Comparison of ENCODE assay signal across 1 cellular context in the genomic region with DNA sequence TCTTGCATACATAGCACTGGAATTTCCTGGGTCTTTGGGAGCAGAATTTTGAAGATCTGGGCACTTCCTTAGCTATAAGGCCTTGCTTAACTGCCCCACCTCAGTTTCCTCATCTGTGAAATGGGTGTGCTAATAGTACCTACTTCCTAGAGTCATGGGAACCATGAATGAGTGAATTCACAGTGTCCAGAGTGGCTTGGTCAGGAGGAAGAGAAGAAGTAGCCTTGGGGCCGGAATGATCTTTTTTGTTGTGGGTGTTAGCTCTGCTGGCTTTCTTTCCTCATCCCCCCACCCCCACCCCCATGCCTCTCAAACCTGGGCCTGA.
TF ChIP-seq lines count a peak whose summit lies in the region.

No MANE protein-coding gene starts in this region.

TF ChIP-seq in K562, 482 proteins besides CTCF, POLR2A, EP300 and RAD21:
- no peak for TF ChIP-seq SREBF1 (IDR thresholded peaks at IDR 0.05; ENCODE audit: borderline replicate concordance, low read depth, low read length)
- peak in 1 of 2 experiments; percentile 55; a peak in 1 of 4 replicates for TF ChIP-seq HDAC1 (IDR thresholded peaks at IDR 0.05)
- TF ChIP-seq CBX1 (IDR thresholded peaks at IDR 0.05; ENCODE audit: low read depth) = peak; percentile 72; the same call in 1 of the 2 replicates
- peak; percentile 82 for TF ChIP-seq CHD4 (IDR thresholded peaks at IDR 0.05; ENCODE audit: insufficient read depth, insufficient replicate concordance, low read depth, low read length, poor library complexity, severe bottlenecking)
- TF ChIP-seq ZNF561 (CRISPR knock-in tag; conservative IDR thresholded peaks at IDR 0.05) = no peak
- TF ChIP-seq ZC3H8 (IDR thresholded peaks at IDR 0.05) = no peak
- TF ChIP-seq BCOR (IDR thresholded peaks at IDR 0.05) = peak; percentile 98
- TF ChIP-seq HDAC2 (IDR thresholded peaks at IDR 0.05) = peak; percentile 83
- no peak for TF ChIP-seq ZBTB17 (CRISPR knock-in tag; IDR thresholded peaks at IDR 0.05)
- TF ChIP-seq FOXA3 (CRISPR knock-in tag; conservative IDR thresholded peaks at IDR 0.05 in 1 of 2, IDR thresholded peaks at IDR 0.05 in 1 of 2) = peak in 1 of 2 experiments; percentile 31; a peak in 1 of 4 replicates
- TF ChIP-seq KAT7 (CRISPR knock-in tag; IDR thresholded peaks at IDR 0.05; ENCODE audit: borderline replicate concordance) = peak; percentile 50; the same call in 1 of the 2 replicates
- TF ChIP-seq PHF20 (IDR thresholded peaks at IDR 0.05; ENCODE audit: partially characterized antibody) = peak; percentile 36
- TF ChIP-seq FOXP1 (CRISPR knock-in tag; IDR thresholded peaks at IDR 0.05) = 0 out of 2 replicates have a peak, but pooled peaks have one; percentile 20
- TF ChIP-seq DACH1 (IDR thresholded peaks at IDR 0.05; ENCODE audit: partially characterized antibody) = peak; percentile 33
- TF ChIP-seq RBM25 (IDR thresholded peaks at IDR 0.05; ENCODE audit: low read depth, low read length, severe bottlenecking) = peak; percentile 99
- TF ChIP-seq NFE2L1 (tag; IDR thresholded peaks at IDR 0.05; ENCODE audit: borderline replicate concordance, low read depth) = no peak
- TF ChIP-seq, protein P1, sequence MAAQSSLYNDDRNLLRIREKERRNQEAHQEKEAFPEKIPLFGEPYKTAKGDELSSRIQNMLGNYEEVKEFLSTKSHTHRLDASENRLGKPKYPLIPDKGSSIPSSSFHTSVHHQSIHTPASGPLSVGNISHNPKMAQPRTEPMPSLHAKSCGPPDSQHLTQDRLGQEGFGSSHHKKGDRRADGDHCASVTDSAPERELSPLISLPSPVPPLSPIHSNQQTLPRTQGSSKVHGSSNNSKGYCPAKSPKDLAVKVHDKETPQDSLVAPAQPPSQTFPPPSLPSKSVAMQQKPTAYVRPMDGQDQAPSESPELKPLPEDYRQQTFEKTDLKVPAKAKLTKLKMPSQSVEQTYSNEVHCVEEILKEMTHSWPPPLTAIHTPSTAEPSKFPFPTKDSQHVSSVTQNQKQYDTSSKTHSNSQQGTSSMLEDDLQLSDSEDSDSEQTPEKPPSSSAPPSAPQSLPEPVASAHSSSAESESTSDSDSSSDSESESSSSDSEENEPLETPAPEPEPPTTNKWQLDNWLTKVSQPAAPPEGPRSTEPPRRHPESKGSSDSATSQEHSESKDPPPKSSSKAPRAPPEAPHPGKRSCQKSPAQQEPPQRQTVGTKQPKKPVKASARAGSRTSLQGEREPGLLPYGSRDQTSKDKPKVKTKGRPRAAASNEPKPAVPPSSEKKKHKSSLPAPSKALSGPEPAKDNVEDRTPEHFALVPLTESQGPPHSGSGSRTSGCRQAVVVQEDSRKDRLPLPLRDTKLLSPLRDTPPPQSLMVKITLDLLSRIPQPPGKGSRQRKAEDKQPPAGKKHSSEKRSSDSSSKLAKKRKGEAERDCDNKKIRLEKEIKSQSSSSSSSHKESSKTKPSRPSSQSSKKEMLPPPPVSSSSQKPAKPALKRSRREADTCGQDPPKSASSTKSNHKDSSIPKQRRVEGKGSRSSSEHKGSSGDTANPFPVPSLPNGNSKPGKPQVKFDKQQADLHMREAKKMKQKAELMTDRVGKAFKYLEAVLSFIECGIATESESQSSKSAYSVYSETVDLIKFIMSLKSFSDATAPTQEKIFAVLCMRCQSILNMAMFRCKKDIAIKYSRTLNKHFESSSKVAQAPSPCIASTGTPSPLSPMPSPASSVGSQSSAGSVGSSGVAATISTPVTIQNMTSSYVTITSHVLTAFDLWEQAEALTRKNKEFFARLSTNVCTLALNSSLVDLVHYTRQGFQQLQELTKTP (IDR thresholded peaks at IDR 0.05; ENCODE audit: low read depth in 1 of 2, partially characterized antibody in 2 of 2) = peak in 1 of 2 experiments; percentile 23
- 0 out of 2 replicates have a peak, but pooled peaks have one; percentile 47 for TF ChIP-seq HDGF (IDR thresholded peaks at IDR 0.05)
- TF ChIP-seq ZFP36 (IDR thresholded peaks at IDR 0.05; ENCODE audit: low read depth, low read length, partially characterized antibody) = peak; percentile 24
- peak; percentile 85 to 95 for TF ChIP-seq KDM1A (IDR thresholded peaks at IDR 0.05)
- TF ChIP-seq PTBP1 (IDR thresholded peaks at IDR 0.05; ENCODE audit: low read depth, low read length) = 0 out of 2 replicates have a peak, but pooled peaks have one; percentile 23
- peak in 1 of 2 experiments; percentile 55; a peak in 1 of 3 replicates for TF ChIP-seq CBX3 (IDR thresholded peaks at IDR 0.05; ENCODE audit: borderline replicate concordance in 1 of 2, low read length in 2 of 2)
- TF ChIP-seq ZNF274 (IDR thresholded peaks at IDR 0.05; ENCODE audit: borderline replicate concordance, low read depth, low read length) = no peak
- TF ChIP-seq SMARCA5 (IDR thresholded peaks at IDR 0.05) = peak; percentile 90
- TF ChIP-seq RCOR1 (IDR thresholded peaks at IDR 0.05; ENCODE audit: borderline replicate concordance in 1 of 2, low read depth in 2 of 2, low read length in 2 of 2) = peak in 1 of 2 experiments; percentile 75; a peak in 2 of 4 replicates
- TF ChIP-seq ZNF24 (IDR thresholded peaks at IDR 0.05) = 0 out of 2 replicates have a peak, but pooled peaks have one; percentile 39
- TF ChIP-seq EGR1 (conservative IDR thresholded peaks at IDR 0.05) = peak; percentile 25; the same call in 1 of the 2 replicates
